In genomic region chr3:170277311-170277710, GRCh38 we compare ENCODE assay signal across 8 cellular contexts. TPM values are rescaled to one million over a fixed set of nuclear protein-coding genes. Genes with fewer than 3 reads are reported as not detected.
A peak's percentile ranks its signal among the peaks of the same experiment; 100 is the strongest.
DNase-seq lines count a peak whose midpoint lies in the region; ATAC-seq and TF ChIP-seq lines count a peak whose summit lies in the region.
"Not testable (repeated sequence)": the region's sequence is repeated elsewhere in the genome, so short reads cannot be mapped to it uniquely, and the experiment has no call there.

No MANE protein-coding gene starts in this region.

- not testable (repeated sequence) for DNase-seq in HFFc6; activated CD8-positive, alpha-beta T cell treated with anti-CD3 and anti-CD28 coated beads for 36 hours; colonic mucosa; mucosa of descending colon; stimulated activated naive CD8-positive, alpha-beta T cell treated with anti-CD3 and anti-CD28 coated beads, Interleukin-15, amount 100 ng/mL, for 72 hours

- POLR2A ChIA-PET in activated CD8-positive, alpha-beta T cell treated with anti-CD3 and anti-CD28 coated beads for 36 hours (lab: Charles Lee) = interaction anchor here (0.7 to 1.3 kb wide), 3 partner anchors 22 to 447 kb away, joined by 3 read pairs; no protein-coding TSS in a partner anchor

- peaks cover 24% of the 10 kb centered on the region for H3K4me1 Mint-ChIP-seq in HFFc6 (ENCODE audit: low read depth)
- H3K4me1 Mint-ChIP-seq in T-helper 1 cell treated with Interleukin-12 subunit alpha and Interleukin-12 subunit beta and Interleukin-4 antibody, amounts not matched to agents 30 μg/mL and 1 μg/mL, for 36 hours (ENCODE audit: low read depth) = peaks cover 22% of the 10 kb centered on the region
- H3K4me1 Mint-ChIP-seq in activated CD8-positive, alpha-beta T cell treated with anti-CD3 and anti-CD28 coated beads for 36 hours (ENCODE audit: low read depth) = peaks cover 22% of the 10 kb centered on the region
- H3K4me1 Mint-ChIP-seq in activated naive CD4-positive, alpha-beta T cell treated with anti-CD3 and anti-CD28 coated beads, Interleukin-2, amount 50 U/mL, for 24 hours = peaks cover 24% of the 10 kb centered on the region
- H3K4me1 Mint-ChIP-seq in stimulated activated naive CD8-positive, alpha-beta T cell treated with anti-CD3 and anti-CD28 coated beads, Interleukin-15, amount 100 ng/mL, for 72 hours = peaks cover 21% of the 10 kb centered on the region

- H3K4me2 ChIP-seq in BLaER1 = peak overlapping the region; percentile 45; the same call in 1 of the 2 replicates

- not testable (repeated sequence) for H3K27ac ChIP-seq in BLaER1
- H3K27ac ChIP-seq in colonic mucosa = peak overlapping the region; percentile 60

- not testable (repeated sequence) for H3K4me3 ChIP-seq in BLaER1, colonic mucosa, mucosa of descending colon

- H4K20me1 ChIP-seq in BLaER1 = not testable (repeated sequence)

- H3K36me3 ChIP-seq in BLaER1 = peaks cover 59% of the 10 kb centered on the region
- not testable (repeated sequence) for H3K36me3 ChIP-seq in colonic mucosa; mucosa of descending colon (ENCODE audit: low read depth)

- CTCF ChIA-PET in activated CD8-positive, alpha-beta T cell treated with anti-CD3 and anti-CD28 coated beads for 36 hours (lab: Charles Lee) = interaction anchor here (2.5 kb wide), 1 partner anchor 88 kb away, joined by 8 read pairs; no protein-coding TSS in a partner anchor

- ATAC-seq in activated CD8-positive, alpha-beta T cell treated with anti-CD3 and anti-CD28 coated beads for 36 hours; stimulated activated naive CD8-positive, alpha-beta T cell treated with anti-CD3 and anti-CD28 coated beads, Interleukin-15, amount 100 ng/mL, for 72 hours: not testable (repeated sequence)
- ATAC-seq in mucosa of descending colon = peak; percentile 15

- not testable (repeated sequence) for H3K27ac Mint-ChIP-seq in HFFc6; stimulated activated naive CD8-positive, alpha-beta T cell treated with anti-CD3 and anti-CD28 coated beads, Interleukin-15, amount 100 ng/mL, for 72 hours
- peak overlapping the region; percentile 89 for H3K27ac Mint-ChIP-seq in T-helper 1 cell treated with Interleukin-12 subunit alpha and Interleukin-12 subunit beta and Interleukin-4 antibody, amounts not matched to agents 30 μg/mL and 1 μg/mL, for 36 hours
- peak overlapping the region; percentile 68 for H3K27ac Mint-ChIP-seq in activated CD8-positive, alpha-beta T cell treated with anti-CD3 and anti-CD28 coated beads for 36 hours
- H3K27ac Mint-ChIP-seq in activated naive CD4-positive, alpha-beta T cell treated with anti-CD3 and anti-CD28 coated beads, Interleukin-2, amount 50 U/mL, for 24 hours = peak overlapping the region; percentile 46

- not testable (repeated sequence) for H3K9me3 ChIP-seq in BLaER1, colonic mucosa, mucosa of descending colon

- peaks cover 43% of the 10 kb centered on the region for H3K36me3 Mint-ChIP-seq in HFFc6 (ENCODE audit: low read depth)
- peaks cover 23% of the 10 kb centered on the region for H3K36me3 Mint-ChIP-seq in T-helper 1 cell treated with Interleukin-12 subunit alpha and Interleukin-12 subunit beta and Interleukin-4 antibody, amounts not matched to agents 30 μg/mL and 1 μg/mL, for 36 hours (ENCODE audit: low read depth)
- peaks cover 34% of the 10 kb centered on the region for H3K36me3 Mint-ChIP-seq in activated CD8-positive, alpha-beta T cell treated with anti-CD3 and anti-CD28 coated beads for 36 hours (ENCODE audit: low read depth)
- H3K36me3 Mint-ChIP-seq in activated naive CD4-positive, alpha-beta T cell treated with anti-CD3 and anti-CD28 coated beads, Interleukin-2, amount 50 U/mL, for 24 hours = peaks cover 14% of the 10 kb centered on the region

- H3K9ac ChIP-seq in BLaER1; colonic mucosa (ENCODE audit: low read depth in 2 of 2, low read length in 2 of 2): not testable (repeated sequence)

- peak overlapping the region; percentile 13; the same call in 1 of the 2 replicates for H3K4me3 Mint-ChIP-seq in HFFc6
- peak overlapping the region; percentile 55 for H3K4me3 Mint-ChIP-seq in T-helper 1 cell treated with Interleukin-12 subunit alpha and Interleukin-12 subunit beta and Interleukin-4 antibody, amounts not matched to agents 30 μg/mL and 1 μg/mL, for 36 hours
- peak overlapping the region; percentile 65 for H3K4me3 Mint-ChIP-seq in activated CD8-positive, alpha-beta T cell treated with anti-CD3 and anti-CD28 coated beads for 36 hours
- peak overlapping the region; percentile 75 for H3K4me3 Mint-ChIP-seq in activated naive CD4-positive, alpha-beta T cell treated with anti-CD3 and anti-CD28 coated beads, Interleukin-2, amount 50 U/mL, for 24 hours
- H3K4me3 Mint-ChIP-seq in stimulated activated naive CD8-positive, alpha-beta T cell treated with anti-CD3 and anti-CD28 coated beads, Interleukin-15, amount 100 ng/mL, for 72 hours = peak overlapping the region; percentile 52 to 66

- H3K27me3 Mint-ChIP-seq in HFFc6 (ENCODE audit: insufficient read depth); T-helper 1 cell treated with Interleukin-12 subunit alpha and Interleukin-12 subunit beta and Interleukin-4 antibody, amounts not matched to agents 30 μg/mL and 1 μg/mL, for 36 hours (ENCODE audit: low read depth); activated CD8-positive, alpha-beta T cell treated with anti-CD3 and anti-CD28 coated beads for 36 hours; activated naive CD4-positive, alpha-beta T cell treated with anti-CD3 and anti-CD28 coated beads, Interleukin-2, amount 50 U/mL, for 24 hours; stimulated activated naive CD8-positive, alpha-beta T cell treated with anti-CD3 and anti-CD28 coated beads, Interleukin-15, amount 100 ng/mL, for 72 hours: not testable (repeated sequence)

- H3K4me1 ChIP-seq in BLaER1 = peaks cover 18% of the 10 kb centered on the region
- H3K4me1 ChIP-seq in colonic mucosa; mucosa of descending colon (ENCODE audit: low read depth): not testable (repeated sequence)

- H3K9me3 Mint-ChIP-seq in HFFc6; T-helper 1 cell treated with Interleukin-12 subunit alpha and Interleukin-12 subunit beta and Interleukin-4 antibody, amounts not matched to agents 30 μg/mL and 1 μg/mL, for 36 hours; activated CD8-positive, alpha-beta T cell treated with anti-CD3 and anti-CD28 coated beads for 36 hours; activated naive CD4-positive, alpha-beta T cell treated with anti-CD3 and anti-CD28 coated beads, Interleukin-2, amount 50 U/mL, for 24 hours; stimulated activated naive CD8-positive, alpha-beta T cell treated with anti-CD3 and anti-CD28 coated beads, Interleukin-15, amount 100 ng/mL, for 72 hours: not testable (repeated sequence)

- intact Hi-C loops in activated CD8-positive, alpha-beta T cell treated with anti-CD3 and anti-CD28 coated beads for 36 hours (cut with micrococcal nuclease); colonic mucosa (cut with DNase I); mucosa of descending colon (cut with DNase I, micrococcal nuclease): not testable (repeated sequence)

- H3K27me3 ChIP-seq in BLaER1, colonic mucosa: not testable (repeated sequence)

- not testable (repeated sequence) for TF ChIP-seq CTCF in HFFc6 (IDR thresholded peaks at IDR 0.05); activated CD8-positive, alpha-beta T cell treated with anti-CD3 and anti-CD28 coated beads for 36 hours (IDR thresholded peaks at IDR 0.05); colonic mucosa (IDR thresholded peaks at IDR 0.05); mucosa of descending colon (IDR thresholded peaks at IDR 0.05)

RNA-seq across cellular contexts. Expression of gene PRKCI, which starts 55.1 kb away (rescaled TPM):
- 10 to 100 TPM; 24.9 to 32.5 (median 27.7) TPM for total RNA-seq in HFFc6 (2021; fragmentation: NEBNext Ultra II Directional; extraction: Animal tissue kit (Norgen Biotek cat#: 25700))
- total RNA-seq in activated CD8-positive, alpha-beta T cell treated with anti-CD3 and anti-CD28 coated beads for 36 hours = 10 to 100 TPM; 17.4 to 21.3 TPM
- total RNA-seq in colonic mucosa = 10 to 100 TPM; 34.4 to 48.2 TPM
- total RNA-seq in mucosa of descending colon = 10 to 100 TPM; 38.0 to 39.9 (median 39.8) TPM

Comparison
In these comparisons a context has a peak if more than half of its experiments do, and no peak if none do; other contexts are left out.
1. H3K4me3 Mint-ChIP-seq: peak in every context shown above with its lines; median percentile 75 in activated naive CD4-positive, alpha-beta T cell treated with anti-CD3 and anti-CD28 coated beads, Interleukin-2, amount 50 U/mL, for 24 hours; 65 in activated CD8-positive, alpha-beta T cell treated with anti-CD3 and anti-CD28 coated beads for 36 hours; 59 in stimulated activated naive CD8-positive, alpha-beta T cell treated with anti-CD3 and anti-CD28 coated beads, Interleukin-15, amount 100 ng/mL, for 72 hours; 55 in T-helper 1 cell treated with Interleukin-12 subunit alpha and Interleukin-12 subunit beta and Interleukin-4 antibody, amounts not matched to agents 30 μg/mL and 1 μg/mL, for 36 hours; 13 in HFFc6.